Comparison of ENCODE assay signal across 1 cellular context in genomic region chr5:472656-473343, GRCh38.
TF ChIP-seq lines count a peak whose summit lies in the region.

No MANE protein-coding gene starts in this region.

TF ChIP-seq in WTC11, 78 proteins besides CTCF, POLR2A, EP300 and RAD21 (continued from another document and continues in another):
- no peak for TF ChIP-seq AR (CRISPR knock-in tag; IDR thresholded peaks at IDR 0.05)
- TF ChIP-seq NR2C2 (CRISPR knock-in tag; IDR thresholded peaks at IDR 0.05), result peak; percentile 85
- TF ChIP-seq HMGA2 (CRISPR knock-in tag; IDR thresholded peaks at IDR 0.05), result no peak
- no peak for TF ChIP-seq EMX1 (CRISPR knock-in tag; IDR thresholded peaks at IDR 0.05)
- no peak; the same call in 1 of the 2 replicates for TF ChIP-seq SMAD4 (CRISPR knock-in tag; IDR thresholded peaks at IDR 0.05)
- TF ChIP-seq ZNF396 (CRISPR knock-in tag; IDR thresholded peaks at IDR 0.05; ENCODE audit: borderline replicate concordance), result no peak
- TF ChIP-seq STAT6 (CRISPR knock-in tag; conservative IDR thresholded peaks at IDR 0.05; ENCODE audit: low read depth), result peak; percentile 70; the same call in 1 of the 2 replicates
- TF ChIP-seq ZNF671 (CRISPR knock-in tag; IDR thresholded peaks at IDR 0.05), result no peak
- peak; percentile 81; the same call in 1 of the 2 replicates for TF ChIP-seq TEAD4 (CRISPR knock-in tag; IDR thresholded peaks at IDR 0.05)
- 0 out of 2 replicates have a peak, but pooled peaks have one; percentile 80 for TF ChIP-seq PREB (CRISPR knock-in tag; IDR thresholded peaks at IDR 0.05; ENCODE audit: borderline replicate concordance)
- TF ChIP-seq GTF2I (CRISPR knock-in tag; conservative IDR thresholded peaks at IDR 0.05), result no peak
- 0 out of 2 replicates have a peak, but pooled peaks have one; percentile 44 for TF ChIP-seq FOXJ3 (CRISPR knock-in tag; IDR thresholded peaks at IDR 0.05; ENCODE audit: borderline replicate concordance)
- peak; percentile 59 for TF ChIP-seq PRDM15 (CRISPR knock-in tag; IDR thresholded peaks at IDR 0.05)
- no peak for TF ChIP-seq PRRX2 (CRISPR knock-in tag; IDR thresholded peaks at IDR 0.05)
- peak; percentile 95 for TF ChIP-seq MYBL2 (CRISPR knock-in tag; IDR thresholded peaks at IDR 0.05)
- TF ChIP-seq NFATC4 (CRISPR knock-in tag; IDR thresholded peaks at IDR 0.05), result no peak
- peak; percentile 95 for TF ChIP-seq SMAD3 (CRISPR knock-in tag; IDR thresholded peaks at IDR 0.05; ENCODE audit: borderline replicate concordance)
- TF ChIP-seq ERG (CRISPR knock-in tag; IDR thresholded peaks at IDR 0.05), result no peak
- TF ChIP-seq ATF6 (CRISPR knock-in tag; IDR thresholded peaks at IDR 0.05), result no peak
- peak; percentile 99 for TF ChIP-seq FOXP4 (CRISPR knock-in tag; IDR thresholded peaks at IDR 0.05)
- peak; percentile 95 for TF ChIP-seq JUN (CRISPR knock-in tag; IDR thresholded peaks at IDR 0.05)
- TF ChIP-seq ZNF512 (CRISPR knock-in tag; IDR thresholded peaks at IDR 0.05; ENCODE audit: borderline replicate concordance), result no peak
- peak; percentile 99 for TF ChIP-seq FOXP1 (CRISPR knock-in tag; IDR thresholded peaks at IDR 0.05; ENCODE audit: borderline replicate concordance)
- TF ChIP-seq ZNF423 (CRISPR knock-in tag; IDR thresholded peaks at IDR 0.05), result no peak
- peak; percentile 83; the same call in 1 of the 2 replicates for TF ChIP-seq NR1H2 (CRISPR knock-in tag; IDR thresholded peaks at IDR 0.05)
- peak; percentile 83; the same call in 1 of the 2 replicates for TF ChIP-seq ZBTB43 (CRISPR knock-in tag; IDR thresholded peaks at IDR 0.05)
- no peak for TF ChIP-seq ZNF425 (CRISPR knock-in tag; conservative IDR thresholded peaks at IDR 0.05)
- no peak for TF ChIP-seq ZSCAN18 (CRISPR knock-in tag; IDR thresholded peaks at IDR 0.05)
- TF ChIP-seq CREM (CRISPR knock-in tag; IDR thresholded peaks at IDR 0.05), result peak; percentile 90
